ENCODE assay signal across 19 cellular contexts in genomic region chr14:71666579-71667145, GRCh38.
DNase-seq lines count a peak whose midpoint lies in the region; ATAC-seq lines count a peak whose summit lies in the region.
"Had no signal": no experiment of that assay in that cellular context is flagged by ENCODE, and none has a peak within 500 bp of the region (broad histone marks: within the 10 kb centered on the region; RNA-seq: fewer than 3 reads in every experiment).

No MANE protein-coding gene starts in this region.

- no peaks in the 10 kb centered on the region for H3K36me3 ChIP-seq in CD4-positive, alpha-beta memory T cell (ENCODE audit: insufficient read depth, low read length)

- no peaks in the 10 kb centered on the region for H3K27me3 ChIP-seq in CD4-positive, alpha-beta memory T cell (ENCODE audit: insufficient read depth, low read length)
- H3K27me3 ChIP-seq: BLaER1 had no signal

- H3K36me3 Mint-ChIP-seq in stimulated activated naive B cell treated with anti-CD40 and anti-IgM and Interleukin-4, amounts not matched to agents 10 μg/mL and 1 μg/mL and 100 μg/mL, for 72 hours, result peaks cover 36 to 46% of the 10 kb centered on the region in 2 donors
- peaks cover 31 to 40% of the 10 kb centered on the region in 2 donors for H3K36me3 Mint-ChIP-seq in CD4-positive, alpha-beta memory T cell

- POLR2A ChIA-PET in CD4-positive, alpha-beta memory T cell (lab: Charles Lee; ENCODE audit: partially characterized antibody), result no interaction called here

- CTCF ChIA-PET in CD4-positive, alpha-beta memory T cell (lab: Charles Lee; ENCODE audit: partially characterized antibody), result no interaction called here

- intact Hi-C loops in CD4-positive, alpha-beta memory T cell (cut with micrococcal nuclease), result no loop called here

- ATAC-seq in stimulated activated naive B cell treated with anti-CD40 and anti-IgM and Interleukin-4, amounts not matched to agents 10 μg/mL and 1 μg/mL and 100 μg/mL, for 72 hours (replicated peaks), result no peak
- ATAC-seq in HG03135 (IDR thresholded peaks at IDR 0.05; ENCODE audit: unreplicated experiment), result no peak

- H3K9me3 ChIP-seq in CD4-positive, alpha-beta memory T cell (ENCODE audit: control insufficient read depth in 1 of 2, low read length in 2 of 2), result no peaks in the 10 kb centered on the region
- H3K9me3 ChIP-seq: BLaER1 had no signal

- peak; percentile 10 for DNase-seq in NCI-H82 (lab: John Stamatoyannopoulos, UW)
- DNase-seq in NCI-H82 treated with DMSO at 0.1 percent for 48 hours (lab: John Stamatoyannopoulos, UW; ENCODE audit: unreplicated experiment), result no peak
- peak; percentile 32 for DNase-seq in amniotic epithelial cell (ENCODE audit: low read depth)
- peak; percentile 52 for DNase-seq in iris pigment epithelial cell (ENCODE audit: low read depth)
- no peak for DNase-seq in stimulated activated naive B cell treated with anti-CD40 and anti-IgM and Interleukin-4, amounts not matched to agents 10 μg/mL and 1 μg/mL and 100 μg/mL, for 72 hours
- no peak for DNase-seq in CD4-positive, alpha-beta memory T cell
- no peak for DNase-seq in stimulated activated CD4-positive, alpha-beta T cell treated with anti-CD3 and anti-CD28 coated beads, Interleukin-4, amount 100 ng/mL, for 4 hours
- DNase-seq: 8988T; CD8-positive, alpha-beta memory T cell; DND-41; GDM1; GOT3; KG1; NCI-H1436; NCI-H2029; NCI-H510A treated with DMSO at 0.1 percent for 48 hours; RPMI8226 had no signal

- peaks cover 6 to 18% of the 10 kb centered on the region in 2 donors for H3K4me1 Mint-ChIP-seq in stimulated activated naive B cell treated with anti-CD40 and anti-IgM and Interleukin-4, amounts not matched to agents 10 μg/mL and 1 μg/mL and 100 μg/mL, for 72 hours
- H3K4me1 Mint-ChIP-seq in CD4-positive, alpha-beta memory T cell, result peaks cover 0 to 4% (median 3%) of the 10 kb centered on the region in 4 donors

- H3K27me3 Mint-ChIP-seq in stimulated activated naive B cell treated with anti-CD40 and anti-IgM and Interleukin-4, amounts not matched to agents 10 μg/mL and 1 μg/mL and 100 μg/mL, for 72 hours, result no peaks in the 10 kb centered on the region
- no peaks in the 10 kb centered on the region for H3K27me3 Mint-ChIP-seq in CD4-positive, alpha-beta memory T cell
- H3K27me3 Mint-ChIP-seq: CD8-positive, alpha-beta memory T cell had no signal

- H3K4me3 ChIP-seq in CD4-positive, alpha-beta memory T cell (ENCODE audit: low read length in 2 of 2), result no peak overlapping the region
- H3K4me3 ChIP-seq: BLaER1 had no signal

- no peaks in the 10 kb centered on the region for H3K9me3 Mint-ChIP-seq in stimulated activated naive B cell treated with anti-CD40 and anti-IgM and Interleukin-4, amounts not matched to agents 10 μg/mL and 1 μg/mL and 100 μg/mL, for 72 hours
- H3K9me3 Mint-ChIP-seq in CD4-positive, alpha-beta memory T cell, result no peaks in the 10 kb centered on the region
- H3K9me3 Mint-ChIP-seq: CD8-positive, alpha-beta memory T cell had no signal

- H3K4me1 ChIP-seq in CD4-positive, alpha-beta memory T cell (ENCODE audit: insufficient read depth, low read length), result no peaks in the 10 kb centered on the region
- H3K4me1 ChIP-seq: BLaER1 had no signal

- H3K27ac ChIP-seq in CD4-positive, alpha-beta memory T cell (ENCODE audit: low read depth, low read length), result no peak overlapping the region
- H3K27ac ChIP-seq: BLaER1 had no signal

- H3K4me3 Mint-ChIP-seq in stimulated activated naive B cell treated with anti-CD40 and anti-IgM and Interleukin-4, amounts not matched to agents 10 μg/mL and 1 μg/mL and 100 μg/mL, for 72 hours, result no peak overlapping the region
- no peak overlapping the region for H3K4me3 Mint-ChIP-seq in CD4-positive, alpha-beta memory T cell
- H3K4me3 Mint-ChIP-seq: CD8-positive, alpha-beta memory T cell had no signal

- H3K27ac Mint-ChIP-seq in stimulated activated naive B cell treated with anti-CD40 and anti-IgM and Interleukin-4, amounts not matched to agents 10 μg/mL and 1 μg/mL and 100 μg/mL, for 72 hours, result peak overlapping the region; percentile 76
- no peak overlapping the region for H3K27ac Mint-ChIP-seq in CD4-positive, alpha-beta memory T cell

Comparison
In these comparisons a context has a peak if more than half of its experiments do, and no peak if none do; other contexts are left out.
1. DNase-seq: peak in NCI-H82 (single experiment), amniotic epithelial cell (single experiment) and iris pigment epithelial cell (single experiment); none in NCI-H82 treated with DMSO at 0.1 percent for 48 hours (single experiment), stimulated activated naive B cell treated with anti-CD40 and anti-IgM and Interleukin-4, amounts not matched to agents 10 μg/mL and 1 μg/mL and 100 μg/mL, for 72 hours (single experiment), CD4-positive, alpha-beta memory T cell (0 of 5) and stimulated activated CD4-positive, alpha-beta T cell treated with anti-CD3 and anti-CD28 coated beads, Interleukin-4, amount 100 ng/mL, for 4 hours (0 of 2).